Comparison of ENCODE assay signal across 23 cellular contexts in genomic region chr15:34434627-34435305, GRCh38. TPM values are rescaled to one million over a fixed set of nuclear protein-coding genes. Genes with fewer than 3 reads are reported as not detected.
DNase-seq lines count a peak whose midpoint lies in the region; ATAC-seq and TF ChIP-seq lines count a peak whose summit lies in the region.
"Had no signal": no experiment of that assay in that cellular context is flagged by ENCODE, and none has a peak within 500 bp of the region (broad histone marks: within the 10 kb centered on the region; RNA-seq: fewer than 3 reads in every experiment).

No MANE protein-coding gene starts in this region.

- no peak overlapping the region for H2BK5ac ChIP-seq in neuronal stem cell (ENCODE audit: low read length)

- H2AK5ac ChIP-seq in neuronal stem cell (ENCODE audit: low read depth, low read length): no peak overlapping the region

- no peak overlapping the region for H3K4me2 ChIP-seq in neuronal stem cell (ENCODE audit: insufficient read depth, low read length, poor library complexity, severe bottlenecking)
- H3K4me2 ChIP-seq: GM23338 had no signal

- peaks cover 3% of the 10 kb centered on the region for H3K79me1 ChIP-seq in neuronal stem cell (ENCODE audit: low read depth, low read length)

- H3K4me1 ChIP-seq in neuronal stem cell (ENCODE audit: control insufficient read depth in 2 of 2, insufficient read depth in 1 of 2, low read depth in 1 of 2, low read length in 2 of 2): peaks cover 0 to 4% of the 10 kb centered on the region in 2 donors

- no peaks in the 10 kb centered on the region for H3K9me3 ChIP-seq in neuronal stem cell (replicated peaks in 1 of 2; ENCODE audit: control insufficient read depth in 2 of 2, insufficient read depth in 1 of 2, low read depth in 1 of 2, low read length in 2 of 2)
- H3K9me3 ChIP-seq: MG63 had no signal

- POLR2A ChIA-PET in GM10248 (lab: Yijun Ruan, JAX): no interaction called here

- H4K8ac ChIP-seq in neuronal stem cell (ENCODE audit: low read depth, low read length): no peak overlapping the region

- no peak for DNase-seq in activated naive CD8-positive, alpha-beta T cell treated with anti-CD3 and anti-CD28 coated beads for 36 hours
- peak; percentile 12 for DNase-seq in GM10248 (ENCODE audit: extremely low spot score)
- no peak for DNase-seq in neuronal stem cell (ENCODE audit: low spot score)
- DNase-seq: activated CD4-positive, alpha-beta T cell treated with anti-CD3 and anti-CD28 coated beads for 36 hours; activated CD8-positive, alpha-beta memory T cell treated with anti-CD3 and anti-CD28 coated beads, Interleukin-2, amount 10 ng/mL, durations not matched to agents 7 days and 5 days; activated effector memory CD4-positive, alpha-beta T cell treated with Interleukin-2 at 50 U/mL for 16 hours; effector CD8-positive, alpha-beta T cell; glutamatergic neuron; HFFc6; KBM-7; MG63; NCI-H2029; NCI-H524 treated with DMSO at 0.1 percent for 48 hours; stimulated activated CD4-positive, alpha-beta T cell treated with anti-CD3 and anti-CD28 coated beads, Interleukin-4, amount 100 ng/mL, for 24 hours had no signal

- peaks cover 9% of the 10 kb centered on the region for H3K36me3 Mint-ChIP-seq in activated naive CD8-positive, alpha-beta T cell
- peaks cover 34% of the 10 kb centered on the region for H3K36me3 Mint-ChIP-seq in activated naive CD8-positive, alpha-beta T cell treated with anti-CD3 and anti-CD28 coated beads for 36 hours
- H3K36me3 Mint-ChIP-seq in activated T-helper 17 cell treated with anti-CD3 and anti-CD28 coated beads, Interleukin-2, amount 50 U/mL, for 72 hours (ENCODE audit: low read depth): peaks cover 74% of the 10 kb centered on the region

- no peaks in the 10 kb centered on the region for H3K9me3 Mint-ChIP-seq in activated naive CD8-positive, alpha-beta T cell (ENCODE audit: low read depth)
- H3K9me3 Mint-ChIP-seq in activated naive CD8-positive, alpha-beta T cell treated with anti-CD3 and anti-CD28 coated beads for 36 hours: no peaks in the 10 kb centered on the region
- H3K9me3 Mint-ChIP-seq in activated T-helper 17 cell treated with anti-CD3 and anti-CD28 coated beads, Interleukin-2, amount 50 U/mL, for 72 hours: no peaks in the 10 kb centered on the region
- H3K9me3 Mint-ChIP-seq: HFFc6; stimulated activated effector memory CD8-positive, alpha-beta T cell treated with anti-CD3 and anti-CD28 coated beads, Interleukin-12 subunit alpha, Interleukin-12 subunit beta, amount 100 ng/mL, for 72 hours; type B pancreatic cell had no signal

- peaks cover 0 to 23% (median 7%) of the 10 kb centered on the region in 3 experiments for H3K27me3 ChIP-seq in neuronal stem cell (ENCODE audit: control insufficient read depth in 3 of 3, insufficient read depth in 3 of 3, low read depth in 1 of 3, low read length in 3 of 3)
- H3K27me3 ChIP-seq: MG63 had no signal

- H4K91ac ChIP-seq in neuronal stem cell (ENCODE audit: low read depth, low read length, poor library complexity): no peak overlapping the region

- H3K14ac ChIP-seq in neuronal stem cell (ENCODE audit: low read length): no peak overlapping the region

- no CpG with 5 or more reads among the region's 20 CpGs for WGBS in neuronal stem cell (ENCODE audit: extremely low coverage in 2 of 2, insufficient read length in 2 of 2, insufficient replicate concordance in 1 of 2), 2 donors

- H3K27ac ChIP-seq in neuronal stem cell (replicated peaks; ENCODE audit: low read length): no peak overlapping the region
- H3K27ac ChIP-seq: C4-2B had no signal

- H2BK12ac ChIP-seq in neuronal stem cell (ENCODE audit: low read length): no peak overlapping the region

- no peak overlapping the region for H3K4me3 ChIP-seq in neuronal stem cell (ENCODE audit: low read length in 2 of 2)
- H3K4me3 ChIP-seq: GM23338, MG63 had no signal

- peaks cover 26% of the 10 kb centered on the region for H3K4me1 Mint-ChIP-seq in activated naive CD8-positive, alpha-beta T cell (ENCODE audit: low read depth)
- H3K4me1 Mint-ChIP-seq in activated naive CD8-positive, alpha-beta T cell treated with anti-CD3 and anti-CD28 coated beads for 36 hours: peaks cover 27% of the 10 kb centered on the region
- peaks cover 18% of the 10 kb centered on the region for H3K4me1 Mint-ChIP-seq in activated T-helper 17 cell treated with anti-CD3 and anti-CD28 coated beads, Interleukin-2, amount 50 U/mL, for 72 hours

- CTCF ChIA-PET in GM10248 (lab: Yijun Ruan, JAX): no interaction called here

- H3K4ac ChIP-seq in neuronal stem cell (ENCODE audit: low read length): no peak overlapping the region

- peak overlapping the region; percentile 89 for H3K4me3 Mint-ChIP-seq in activated naive CD8-positive, alpha-beta T cell
- no peak overlapping the region for H3K4me3 Mint-ChIP-seq in activated naive CD8-positive, alpha-beta T cell treated with anti-CD3 and anti-CD28 coated beads for 36 hours
- peak overlapping the region; percentile 87 for H3K4me3 Mint-ChIP-seq in activated T-helper 17 cell treated with anti-CD3 and anti-CD28 coated beads, Interleukin-2, amount 50 U/mL, for 72 hours
- H3K4me3 Mint-ChIP-seq: HFFc6 had no signal

- H3K27ac Mint-ChIP-seq in activated naive CD8-positive, alpha-beta T cell: no peak overlapping the region
- H3K27ac Mint-ChIP-seq in activated naive CD8-positive, alpha-beta T cell treated with anti-CD3 and anti-CD28 coated beads for 36 hours: no peak overlapping the region
- peak overlapping the region; percentile 79 for H3K27ac Mint-ChIP-seq in activated T-helper 17 cell treated with anti-CD3 and anti-CD28 coated beads, Interleukin-2, amount 50 U/mL, for 72 hours
- H3K27ac Mint-ChIP-seq: activated CD4-positive, alpha-beta T cell treated with anti-CD3 and anti-CD28 coated beads for 36 hours; GM23338; HFFc6; type B pancreatic cell had no signal

- TF ChIP-seq CTCF in GM10248 (IDR thresholded peaks at IDR 0.05; ENCODE audit: control extremely low read depth, extremely low read depth, low read depth, missing control alignments): no peak

- H3K18ac ChIP-seq in neuronal stem cell (ENCODE audit: low read length): no peak overlapping the region

- H3K9ac ChIP-seq in neuronal stem cell (ENCODE audit: low read depth, low read length, poor library complexity): no peak overlapping the region

- H3K36me3 ChIP-seq in neuronal stem cell (replicated peaks in 1 of 2; ENCODE audit: control insufficient read depth in 2 of 2, insufficient read depth in 2 of 2, low read length in 2 of 2): peaks cover 0 to 37% of the 10 kb centered on the region in 2 donors
- H3K36me3 ChIP-seq: MG63 had no signal

- H2AFZ ChIP-seq in neuronal stem cell (ENCODE audit: low read length): no peak overlapping the region
- H2AFZ ChIP-seq: GM23338 had no signal

- H3K23ac ChIP-seq in neuronal stem cell (ENCODE audit: low read depth, low read length, poor library complexity): no peak overlapping the region

- peak overlapping the region; percentile 37 for H2BK15ac ChIP-seq in neuronal stem cell (ENCODE audit: low read length)

- no peak for ATAC-seq in activated T-helper 17 cell treated with anti-CD3 and anti-CD28 coated beads, Interleukin-2, amount 50 U/mL, for 72 hours (replicated peaks)
- ATAC-seq in HG03045 (IDR thresholded peaks at IDR 0.05; ENCODE audit: unreplicated experiment) (no peak), GM19397 (IDR thresholded peaks at IDR 0.05; ENCODE audit: unreplicated experiment) (no peak)
- ATAC-seq: activated CD4-positive, alpha-beta T cell treated with anti-CD3 and anti-CD28 coated beads for 36 hours; activated CD8-positive, alpha-beta memory T cell treated with anti-CD3 and anti-CD28 coated beads, Interleukin-2, amount 10 ng/mL, durations not matched to agents 7 days and 5 days; GM23338; sciatic nerve; stimulated activated effector memory CD8-positive, alpha-beta T cell treated with anti-CD3 and anti-CD28 coated beads, Interleukin-12 subunit alpha, Interleukin-12 subunit beta, amount 100 ng/mL, for 72 hours had no signal

- no peaks in the 10 kb centered on the region for H3K27me3 Mint-ChIP-seq in activated naive CD8-positive, alpha-beta T cell
- H3K27me3 Mint-ChIP-seq in activated naive CD8-positive, alpha-beta T cell treated with anti-CD3 and anti-CD28 coated beads for 36 hours: no peaks in the 10 kb centered on the region
- no peaks in the 10 kb centered on the region for H3K27me3 Mint-ChIP-seq in activated T-helper 17 cell treated with anti-CD3 and anti-CD28 coated beads, Interleukin-2, amount 50 U/mL, for 72 hours
- H3K27me3 Mint-ChIP-seq: activated CD4-positive, alpha-beta T cell treated with anti-CD3 and anti-CD28 coated beads for 36 hours had no signal

- no peak overlapping the region for H2BK120ac ChIP-seq in neuronal stem cell (ENCODE audit: low read depth, low read length)

RNA-seq across cellular contexts. Expression of gene GOLGA8A, which starts 2.8 kb away (rescaled TPM):
- 100 to 1,000 TPM; 123 to 126 TPM for total RNA-seq in activated naive CD8-positive, alpha-beta T cell treated with anti-CD3 and anti-CD28 coated beads for 36 hours
- total RNA-seq in activated T-helper 17 cell treated with anti-CD3 and anti-CD28 coated beads, Interleukin-2, amount 50 U/mL, for 72 hours: 100 to 1,000 TPM; 169 to 560 TPM
- 16.2 TPM for polyA plus RNA-seq in neuronal stem cell (2013, experiment 1 of 2)
- polyA plus RNA-seq in neuronal stem cell (2013, experiment 2 of 2): 16.4 TPM
